In genomic region chr2:64349143-64349530, GRCh38 we compare ENCODE assay signal across 19 cellular contexts.
A peak's percentile ranks its signal among the peaks of the same experiment; 100 is the strongest.
DNase-seq lines count a peak whose midpoint lies in the region; FAIRE-seq and TF ChIP-seq lines count a peak whose summit lies in the region.
"Had no signal": no experiment of that assay in that cellular context is flagged by ENCODE, and none has a peak within 500 bp of the region (broad histone marks: within the 10 kb centered on the region; RNA-seq: fewer than 3 reads in every experiment).

No MANE protein-coding gene starts in this region.

- CTCF ChIA-PET in activated naive CD4-positive, alpha-beta T cell treated with anti-CD3 and anti-CD28 coated beads for 36 hours (lab: Charles Lee): interaction anchor here (0.9 to 3.4 kb wide), 2 partner anchors 18 kb away, joined by 3 to 12 read pairs; no protein-coding TSS in a partner anchor

- no peak for TF ChIP-seq CTCF in astrocyte (IDR thresholded peaks at IDR 0.05; ENCODE audit: insufficient read depth, low read depth, low read length)
- TF ChIP-seq CTCF in smooth muscle cell (IDR thresholded peaks at IDR 0.05; ENCODE audit: borderline replicate concordance, insufficient read depth, poor library complexity, severe bottlenecking): no peak
- no peak for TF ChIP-seq CTCF in MM.1S (IDR thresholded peaks at IDR 0.05; ENCODE audit: low read length)

- H3K27me3 ChIP-seq in astrocyte (ENCODE audit: insufficient read depth, low read length) (peaks cover 44% of the 10 kb centered on the region), smooth muscle cell (ENCODE audit: low read depth) (no peaks in the 10 kb centered on the region), MM.1S (replicated peaks; ENCODE audit: insufficient read depth, low read length) (no peaks in the 10 kb centered on the region)
- H3K27me3 ChIP-seq: BLaER1 had no signal

- H3K36me3 ChIP-seq in astrocyte (ENCODE audit: insufficient read depth, low read length) (no peaks in the 10 kb centered on the region), smooth muscle cell (ENCODE audit: low read depth) (no peaks in the 10 kb centered on the region), MM.1S (replicated peaks; ENCODE audit: insufficient read depth, low read length) (no peaks in the 10 kb centered on the region)
- H3K36me3 ChIP-seq: BLaER1 had no signal

- peaks cover 3% of the 10 kb centered on the region for H3K36me3 Mint-ChIP-seq in activated naive CD4-positive, alpha-beta T cell treated with anti-CD3 and anti-CD28 coated beads, Interleukin-2, amount 50 U/mL, for 24 hours
- H3K36me3 Mint-ChIP-seq in activated naive CD4-positive, alpha-beta T cell treated with anti-CD3 and anti-CD28 coated beads for 36 hours (ENCODE audit: low read depth): no peaks in the 10 kb centered on the region
- no peaks in the 10 kb centered on the region for H3K36me3 Mint-ChIP-seq in astrocyte (ENCODE audit: low read depth, unreplicated experiment)
- H3K36me3 Mint-ChIP-seq: CD8-positive, alpha-beta T cell had no signal

- H4K20me1 ChIP-seq in astrocyte (ENCODE audit: insufficient read depth, low read length) (no peaks in the 10 kb centered on the region), smooth muscle cell (ENCODE audit: low read depth) (no peaks in the 10 kb centered on the region), MM.1S (ENCODE audit: insufficient read depth, low read length) (no peaks in the 10 kb centered on the region)
- H4K20me1 ChIP-seq: BLaER1 had no signal

- peak overlapping the region; percentile 32 for H3K27ac Mint-ChIP-seq in activated naive CD4-positive, alpha-beta T cell treated with anti-CD3 and anti-CD28 coated beads, Interleukin-2, amount 50 U/mL, for 24 hours
- H3K27ac Mint-ChIP-seq in activated naive CD4-positive, alpha-beta T cell treated with anti-CD3 and anti-CD28 coated beads for 36 hours: no peak overlapping the region
- H3K27ac Mint-ChIP-seq in astrocyte (ENCODE audit: unreplicated experiment): no peak overlapping the region
- H3K27ac Mint-ChIP-seq: CD8-positive, alpha-beta T cell had no signal

- H3K4me3 ChIP-seq in astrocyte (ENCODE audit: insufficient read depth, low read depth, low read length) (no peak overlapping the region), smooth muscle cell (no peak overlapping the region), MM.1S (ENCODE audit: low read length) (no peak overlapping the region)
- H3K4me3 ChIP-seq: BLaER1 had no signal

- H2AFZ ChIP-seq in astrocyte (ENCODE audit: low read depth, low read length) (no peak overlapping the region), smooth muscle cell (ENCODE audit: low read depth) (no peak overlapping the region), MM.1S (ENCODE audit: low read length) (no peak overlapping the region)

- 56% methylated on average over 2 of the region's 2 CpGs for WGBS in smooth muscle cell (ENCODE audit: low lambda C conversion rate)

- H3K9me3 ChIP-seq in astrocyte (ENCODE audit: insufficient read depth, low read depth, low read length): no peaks in the 10 kb centered on the region
- H3K9me3 ChIP-seq in smooth muscle cell (replicated peaks; ENCODE audit: low read depth): no peaks in the 10 kb centered on the region
- H3K9me3 ChIP-seq in MM.1S (replicated peaks; ENCODE audit: insufficient read depth, low read length): no peaks in the 10 kb centered on the region

- peaks cover 4% of the 10 kb centered on the region for H3K27me3 Mint-ChIP-seq in activated naive CD4-positive, alpha-beta T cell treated with anti-CD3 and anti-CD28 coated beads, Interleukin-2, amount 50 U/mL, for 24 hours
- no peaks in the 10 kb centered on the region for H3K27me3 Mint-ChIP-seq in activated naive CD4-positive, alpha-beta T cell treated with anti-CD3 and anti-CD28 coated beads for 36 hours (ENCODE audit: low read depth)
- H3K27me3 Mint-ChIP-seq in astrocyte (ENCODE audit: low read depth, unreplicated experiment): no peaks in the 10 kb centered on the region

- H3K27ac ChIP-seq in astrocyte (ENCODE audit: low read depth, low read length) (no peak overlapping the region), smooth muscle cell (ENCODE audit: low read depth) (peak overlapping the region; percentile 11), MM.1S (ENCODE audit: low read length) (no peak overlapping the region)
- H3K27ac ChIP-seq: BLaER1 had no signal

- H3K79me2 ChIP-seq in astrocyte (ENCODE audit: insufficient read depth, low read length) (no peaks in the 10 kb centered on the region), smooth muscle cell (ENCODE audit: low read depth) (no peaks in the 10 kb centered on the region), MM.1S (ENCODE audit: low read length) (no peaks in the 10 kb centered on the region)

- H3K9me3 Mint-ChIP-seq in activated naive CD4-positive, alpha-beta T cell treated with anti-CD3 and anti-CD28 coated beads, Interleukin-2, amount 50 U/mL, for 24 hours: peaks cover 5% of the 10 kb centered on the region
- peaks cover 2% of the 10 kb centered on the region for H3K9me3 Mint-ChIP-seq in activated naive CD4-positive, alpha-beta T cell treated with anti-CD3 and anti-CD28 coated beads for 36 hours
- H3K9me3 Mint-ChIP-seq in astrocyte (ENCODE audit: unreplicated experiment): peaks cover 5% of the 10 kb centered on the region

- no peaks in the 10 kb centered on the region for H3F3A ChIP-seq in smooth muscle cell (ENCODE audit: low read depth)
- H3F3A ChIP-seq in MM.1S (ENCODE audit: insufficient read depth, low read length): no peaks in the 10 kb centered on the region

- H3K4me1 ChIP-seq in astrocyte (ENCODE audit: insufficient read depth, low read length) (peaks cover 8% of the 10 kb centered on the region), smooth muscle cell (ENCODE audit: low read depth) (no peaks in the 10 kb centered on the region), MM.1S (ENCODE audit: low read length) (no peaks in the 10 kb centered on the region)
- H3K4me1 ChIP-seq: BLaER1 had no signal

- H3K4me2 ChIP-seq in astrocyte (ENCODE audit: low read length): peak overlapping the region; percentile 24
- no peak overlapping the region for H3K4me2 ChIP-seq in smooth muscle cell
- no peak overlapping the region for H3K4me2 ChIP-seq in MM.1S (ENCODE audit: low read depth, low read length)
- H3K4me2 ChIP-seq: BLaER1 had no signal

- intact Hi-C loops in activated naive CD4-positive, alpha-beta T cell treated with anti-CD3 and anti-CD28 coated beads for 36 hours (cut with micrococcal nuclease): no loop called here

- no peaks in the 10 kb centered on the region for H3K4me1 Mint-ChIP-seq in activated naive CD4-positive, alpha-beta T cell treated with anti-CD3 and anti-CD28 coated beads, Interleukin-2, amount 50 U/mL, for 24 hours
- no peaks in the 10 kb centered on the region for H3K4me1 Mint-ChIP-seq in activated naive CD4-positive, alpha-beta T cell treated with anti-CD3 and anti-CD28 coated beads for 36 hours (ENCODE audit: low read depth)
- peaks cover 14% of the 10 kb centered on the region for H3K4me1 Mint-ChIP-seq in astrocyte (ENCODE audit: low read depth, unreplicated experiment)

- no peak overlapping the region for H3K4me3 Mint-ChIP-seq in activated naive CD4-positive, alpha-beta T cell treated with anti-CD3 and anti-CD28 coated beads, Interleukin-2, amount 50 U/mL, for 24 hours
- no peak overlapping the region for H3K4me3 Mint-ChIP-seq in activated naive CD4-positive, alpha-beta T cell treated with anti-CD3 and anti-CD28 coated beads for 36 hours
- H3K4me3 Mint-ChIP-seq in astrocyte (ENCODE audit: unreplicated experiment): no peak overlapping the region
- H3K4me3 Mint-ChIP-seq: CD8-positive, alpha-beta T cell had no signal

- no peak for FAIRE-seq in astrocyte (lab: Jason Lieb, UNC)
- FAIRE-seq: GM12892, GM18507, HepG2 had no signal

- no peak for DNase-seq in activated naive CD4-positive, alpha-beta T cell treated with anti-CD3 and anti-CD28 coated beads for 36 hours
- DNase-seq in NCI-H82 treated with DMSO at 0.1 percent for 48 hours (lab: John Stamatoyannopoulos, UW; ENCODE audit: unreplicated experiment): peak; percentile 96
- DNase-seq in astrocyte (ENCODE audit: low read depth): no peak
- DNase-seq in smooth muscle cell (lab: John Stamatoyannopoulos, UW; ENCODE audit: unreplicated experiment): no peak
- no peak for DNase-seq in MM.1S
- no peak for DNase-seq in effector CD8-positive, alpha-beta T cell (lab: John Stamatoyannopoulos, UW)
- no peak for DNase-seq in activated CD8-positive, alpha-beta memory T cell treated with anti-CD3 and anti-CD28 coated beads for 24 hours
- DNase-seq: 8988T; Calu3; CD8-positive, alpha-beta T cell; DMS79; GDM1; GOT3; H7 had no signal

- H3K9me2 ChIP-seq in MM.1S (replicated peaks; ENCODE audit: insufficient read depth, low read length): no peaks in the 10 kb centered on the region

- H3K9ac ChIP-seq in astrocyte (ENCODE audit: low read length) (no peak overlapping the region), smooth muscle cell (ENCODE audit: low read depth) (no peak overlapping the region), MM.1S (ENCODE audit: low read length) (no peak overlapping the region)
- H3K9ac ChIP-seq: BLaER1 had no signal
